In genomic region chr20:32208499-32209154, GRCh38 we compare ENCODE assay signal across 8 cellular contexts. TPM values are rescaled to one million over a fixed set of nuclear protein-coding genes. Genes with fewer than 3 reads are reported as not detected.
DNase-seq lines count a peak whose midpoint lies in the region; ATAC-seq and TF ChIP-seq lines count a peak whose summit lies in the region.

No MANE protein-coding gene starts in this region.

- DNase-seq in HAP-1 (ENCODE audit: low spot score in 2 of 2) (peak in 1 of 2 experiments; percentile 25), SJSA1 (ENCODE audit: low read depth in 1 of 2, low spot score in 2 of 2) (peak in 1 of 2 experiments; percentile 15), fibroblast of pulmonary artery (ENCODE audit: low read depth) (no peak), skeletal muscle cell (ENCODE audit: low read depth) (no peak), erythroblast (lab: John Stamatoyannopoulos, UW) (no peak), GOT3 (lab: John Stamatoyannopoulos, UW) (no peak)

- no peaks in the 10 kb centered on the region for H3K27me3 ChIP-seq in HAP-1 (ENCODE audit: low read depth)
- no peaks in the 10 kb centered on the region for H3K27me3 ChIP-seq in SJSA1 (replicated peaks)

- no peak overlapping the region for H3K27ac ChIP-seq in SJSA1

- no peak for TF ChIP-seq CTCF in fibroblast of pulmonary artery (IDR thresholded peaks at IDR 0.05; ENCODE audit: low read length, missing control alignments)

- no peak for ATAC-seq in GM18519 (IDR thresholded peaks at IDR 0.05; ENCODE audit: low FRiP score, unreplicated experiment)
- ATAC-seq in GM18870 (IDR thresholded peaks at IDR 0.05; ENCODE audit: unreplicated experiment) = no peak

- no peak for TF ChIP-seq POLR2A in erythroblast (IDR thresholded peaks at IDR 0.05; ENCODE audit: low read length)

- H3K9me3 ChIP-seq in HAP-1 = no peaks in the 10 kb centered on the region
- H3K9me3 ChIP-seq in SJSA1 (replicated peaks) = peaks cover 3% of the 10 kb centered on the region; the same call in 1 of the 2 replicates

- in situ Hi-C loops in HAP-1 (cut with MboI; ENCODE audit: low sequenced_read_pairs) = no loop called here

- peaks cover 33% of the 10 kb centered on the region for H3K36me3 ChIP-seq in HAP-1 (replicated peaks)
- peaks cover 73% of the 10 kb centered on the region for H3K36me3 ChIP-seq in SJSA1

- peak overlapping the region; percentile 99 for H3K4me3 ChIP-seq in HAP-1
- peak overlapping the region; percentile 99 for H3K4me3 ChIP-seq in SJSA1
- peak overlapping the region; percentile 100 for H3K4me3 ChIP-seq in fibroblast of pulmonary artery (replicated peaks; ENCODE audit: low read depth, low read length)
- peak overlapping the region; percentile 91 for H3K4me3 ChIP-seq in skeletal muscle cell (ENCODE audit: low read depth, low read length)

- H3K4me1 ChIP-seq in HAP-1 (peaks cover 28% of the 10 kb centered on the region), SJSA1 (replicated peaks) (peaks cover 16% of the 10 kb centered on the region)

RNA-seq across cellular contexts. Expression of gene POFUT1, which starts 0.9 kb away (rescaled TPM):
- 42.4 and 52.4 TPM in 2 replicates for total RNA-seq in SJSA1 (2014; rRNA removed; shearing (Covaris generic))

RNA-seq across cellular contexts. Expression of gene PLAGL2, which starts 1.1 kb away (rescaled TPM):
- total RNA-seq in SJSA1 (2014; rRNA removed; shearing (Covaris generic)) = 2.6 and 3.3 TPM in 2 replicates
